Comparison of ENCODE assay signal across 13 cellular contexts in the genomic region with DNA sequence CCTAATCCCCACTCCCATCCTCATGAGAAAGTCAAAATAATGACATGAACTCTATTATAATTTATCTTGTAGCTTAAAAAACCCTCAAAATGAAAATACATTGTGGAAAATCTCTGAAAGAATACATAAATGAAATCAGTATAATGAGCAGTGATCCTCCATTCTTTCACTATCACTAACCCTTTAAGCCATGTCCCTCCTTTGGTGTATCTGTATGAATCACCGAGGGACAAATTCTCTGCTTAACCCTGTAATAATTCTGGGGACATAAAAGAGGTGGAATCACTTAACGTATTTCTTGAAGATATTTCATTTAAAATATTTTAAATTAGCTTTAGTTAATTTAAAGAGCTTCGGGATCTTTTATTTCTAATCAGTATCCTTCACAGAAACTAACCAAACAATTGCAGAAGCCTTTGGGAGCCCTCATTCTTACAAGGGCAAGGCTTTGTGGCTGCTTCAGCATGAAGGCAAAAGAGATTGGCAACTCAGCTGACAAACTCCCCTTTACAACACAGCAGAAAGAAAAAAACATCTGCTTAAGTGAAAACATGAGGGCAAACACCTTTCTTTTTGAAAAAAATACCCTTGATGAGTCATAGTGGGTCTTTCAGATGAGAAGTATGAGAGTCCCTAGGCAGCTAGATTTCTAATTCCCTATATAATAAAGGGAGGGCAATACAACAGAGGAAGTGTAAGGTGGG. TPM values are rescaled to one million over a fixed set of nuclear protein-coding genes. Genes with fewer than 3 reads are reported as not detected.
DNase-seq lines count a peak whose midpoint lies in the region; ATAC-seq and TF ChIP-seq lines count a peak whose summit lies in the region.
"Had no signal": no experiment of that assay in that cellular context is flagged by ENCODE, and none has a peak within 500 bp of the region (broad histone marks: within the 10 kb centered on the region; RNA-seq: fewer than 3 reads in every experiment).

No MANE protein-coding gene starts in this region.

- H3K27me3 Mint-ChIP-seq in activated T-cell treated with anti-CD3 and anti-CD28 coated beads, Interleukin-2, amount 50 U/mL, for 72 hours (ENCODE audit: low read depth) = no peaks in the 10 kb centered on the region
- H3K27me3 Mint-ChIP-seq in activated T-cell treated with anti-CD3 and anti-CD28 coated beads, Interleukin-2, amount 50 U/mL, for 24 hours = no peaks in the 10 kb centered on the region
- H3K27me3 Mint-ChIP-seq in stimulated activated naive B cell treated with anti-CD40 and anti-IgM and Interleukin-4, amounts not matched to agents 10 μg/mL and 1 μg/mL and 100 μg/mL, for 72 hours = no peaks in the 10 kb centered on the region
- no peaks in the 10 kb centered on the region for H3K27me3 Mint-ChIP-seq in Calu3 (ENCODE audit: unreplicated experiment)

- TF ChIP-seq CTCF in Calu3 (IDR thresholded peaks at IDR 0.05; ENCODE audit: unreplicated experiment) = no peak

- ATAC-seq in activated T-cell treated with anti-CD3 and anti-CD28 coated beads, Interleukin-2, amount 50 U/mL, for 72 hours (replicated peaks in 1 of 2) = peak; percentile 13 to 31
- peak; percentile 97 for ATAC-seq in HG02571 (IDR thresholded peaks at IDR 0.05; ENCODE audit: unreplicated experiment)
- peak; percentile 93 for ATAC-seq in HG03442 (IDR thresholded peaks at IDR 0.05; ENCODE audit: unreplicated experiment)
- ATAC-seq in stimulated activated naive B cell treated with anti-CD40 and anti-IgM and Interleukin-4, amounts not matched to agents 10 μg/mL and 1 μg/mL and 100 μg/mL, for 72 hours (replicated peaks) = peak; percentile 91 to 96

- H3K36me3 Mint-ChIP-seq in activated T-cell treated with anti-CD3 and anti-CD28 coated beads, Interleukin-2, amount 50 U/mL, for 72 hours (ENCODE audit: insufficient read depth in 2 of 2) = no peaks in the 10 kb centered on the region
- H3K36me3 Mint-ChIP-seq in activated T-cell treated with anti-CD3 and anti-CD28 coated beads, Interleukin-2, amount 50 U/mL, for 24 hours (ENCODE audit: low read depth) = no peaks in the 10 kb centered on the region
- no peaks in the 10 kb centered on the region for H3K36me3 Mint-ChIP-seq in stimulated activated naive B cell treated with anti-CD40 and anti-IgM and Interleukin-4, amounts not matched to agents 10 μg/mL and 1 μg/mL and 100 μg/mL, for 72 hours
- H3K36me3 Mint-ChIP-seq in Calu3 (ENCODE audit: insufficient read depth, unreplicated experiment) = no peaks in the 10 kb centered on the region

- H3K4me3 Mint-ChIP-seq in activated T-cell treated with anti-CD3 and anti-CD28 coated beads, Interleukin-2, amount 50 U/mL, for 72 hours = no peak overlapping the region
- no peak overlapping the region for H3K4me3 Mint-ChIP-seq in activated T-cell treated with anti-CD3 and anti-CD28 coated beads, Interleukin-2, amount 50 U/mL, for 24 hours
- H3K4me3 Mint-ChIP-seq in stimulated activated naive B cell treated with anti-CD40 and anti-IgM and Interleukin-4, amounts not matched to agents 10 μg/mL and 1 μg/mL and 100 μg/mL, for 72 hours = no peak overlapping the region
- H3K4me3 Mint-ChIP-seq in Calu3 (ENCODE audit: low read depth, unreplicated experiment) = no peak overlapping the region

- peaks cover 13% of the 10 kb centered on the region for H3K4me1 Mint-ChIP-seq in activated T-cell treated with anti-CD3 and anti-CD28 coated beads, Interleukin-2, amount 50 U/mL, for 72 hours (ENCODE audit: low read depth)
- H3K4me1 Mint-ChIP-seq in activated T-cell treated with anti-CD3 and anti-CD28 coated beads, Interleukin-2, amount 50 U/mL, for 24 hours (ENCODE audit: low read depth) = peaks cover 5% of the 10 kb centered on the region
- peaks cover 5 to 13% of the 10 kb centered on the region in 2 donors for H3K4me1 Mint-ChIP-seq in stimulated activated naive B cell treated with anti-CD40 and anti-IgM and Interleukin-4, amounts not matched to agents 10 μg/mL and 1 μg/mL and 100 μg/mL, for 72 hours
- H3K4me1 Mint-ChIP-seq in Calu3 (ENCODE audit: low read depth, unreplicated experiment) = no peaks in the 10 kb centered on the region

- DNase-seq in activated T-cell treated with anti-CD3 and anti-CD28 coated beads, Interleukin-2, amount 50 U/mL, for 72 hours = no peak
- DNase-seq in activated T-cell treated with anti-CD3 and anti-CD28 coated beads, Interleukin-2, amount 50 U/mL, for 24 hours = no peak
- no peak for DNase-seq in stimulated activated naive B cell treated with anti-CD40 and anti-IgM and Interleukin-4, amounts not matched to agents 10 μg/mL and 1 μg/mL and 100 μg/mL, for 72 hours
- DNase-seq in NCI-H1105 treated with DMSO at 0.1 percent for 48 hours (lab: John Stamatoyannopoulos, UW) (no peak), NCI-H226 (no peak), Calu3 (no peak)
- DNase-seq: activated CD4-positive, alpha-beta T cell treated with anti-CD3 and anti-CD28 coated beads, Interleukin-2, amount 50 U/mL, for 48 hours; brain microvascular endothelial cell; mesenchymal stem cell; MM.1S; RPMI8226 had no signal

- CTCF ChIA-PET in Calu3 (lab: Charles Lee) = no interaction called here

- peak overlapping the region; percentile 14 for H3K27ac Mint-ChIP-seq in activated T-cell treated with anti-CD3 and anti-CD28 coated beads, Interleukin-2, amount 50 U/mL, for 72 hours
- H3K27ac Mint-ChIP-seq in activated T-cell treated with anti-CD3 and anti-CD28 coated beads, Interleukin-2, amount 50 U/mL, for 24 hours = no peak overlapping the region
- H3K27ac Mint-ChIP-seq in stimulated activated naive B cell treated with anti-CD40 and anti-IgM and Interleukin-4, amounts not matched to agents 10 μg/mL and 1 μg/mL and 100 μg/mL, for 72 hours = peak overlapping the region; percentile 75
- H3K27ac Mint-ChIP-seq in Calu3 (ENCODE audit: unreplicated experiment) = no peak overlapping the region

- intact Hi-C loops in Calu3 (cut with micrococcal nuclease; ENCODE audit: unreplicated experiment) = no loop called here

- no peaks in the 10 kb centered on the region for H3K9me3 Mint-ChIP-seq in activated T-cell treated with anti-CD3 and anti-CD28 coated beads, Interleukin-2, amount 50 U/mL, for 72 hours
- no peaks in the 10 kb centered on the region for H3K9me3 Mint-ChIP-seq in activated T-cell treated with anti-CD3 and anti-CD28 coated beads, Interleukin-2, amount 50 U/mL, for 24 hours
- H3K9me3 Mint-ChIP-seq in stimulated activated naive B cell treated with anti-CD40 and anti-IgM and Interleukin-4, amounts not matched to agents 10 μg/mL and 1 μg/mL and 100 μg/mL, for 72 hours = peaks cover 0 to 2% of the 10 kb centered on the region in 2 donors
- no peaks in the 10 kb centered on the region for H3K9me3 Mint-ChIP-seq in Calu3 (ENCODE audit: low read depth, unreplicated experiment)

- BruUV-seq in Calu3 (replicated peaks; lab: Mats Ljungman, UMichigan) = no TSS peak

RNA-seq across cellular contexts. Expression of a gene that starts 44.0 kb away (rescaled TPM):
- total RNA-seq in activated T-cell treated with anti-CD3 and anti-CD28 coated beads, Interleukin-2, amount 50 U/mL, for 72 hours = 10 to 100 TPM; 19.4 to 22.0 TPM
- 146 and 166 TPM in 2 replicates for total RNA-seq in Calu3 (2022)

Comparison
In these comparisons a context has a peak if more than half of its experiments do, and no peak if none do; other contexts are left out.
1. H3K27ac Mint-ChIP-seq: peak in activated T-cell treated with anti-CD3 and anti-CD28 coated beads, Interleukin-2, amount 50 U/mL, for 72 hours (single experiment) and stimulated activated naive B cell treated with anti-CD40 and anti-IgM and Interleukin-4, amounts not matched to agents 10 μg/mL and 1 μg/mL and 100 μg/mL, for 72 hours (single experiment); none in activated T-cell treated with anti-CD3 and anti-CD28 coated beads, Interleukin-2, amount 50 U/mL, for 24 hours (single experiment) and Calu3 (single experiment).
2. ATAC-seq: peak in every context shown above with its lines; median percentile 97 in HG02571; 94 in stimulated activated naive B cell treated with anti-CD40 and anti-IgM and Interleukin-4, amounts not matched to agents 10 μg/mL and 1 μg/mL and 100 μg/mL, for 72 hours; 93 in HG03442; 22 in activated T-cell treated with anti-CD3 and anti-CD28 coated beads, Interleukin-2, amount 50 U/mL, for 72 hours.